ENCODE assay signal across 18 cellular contexts in the genomic region with DNA sequence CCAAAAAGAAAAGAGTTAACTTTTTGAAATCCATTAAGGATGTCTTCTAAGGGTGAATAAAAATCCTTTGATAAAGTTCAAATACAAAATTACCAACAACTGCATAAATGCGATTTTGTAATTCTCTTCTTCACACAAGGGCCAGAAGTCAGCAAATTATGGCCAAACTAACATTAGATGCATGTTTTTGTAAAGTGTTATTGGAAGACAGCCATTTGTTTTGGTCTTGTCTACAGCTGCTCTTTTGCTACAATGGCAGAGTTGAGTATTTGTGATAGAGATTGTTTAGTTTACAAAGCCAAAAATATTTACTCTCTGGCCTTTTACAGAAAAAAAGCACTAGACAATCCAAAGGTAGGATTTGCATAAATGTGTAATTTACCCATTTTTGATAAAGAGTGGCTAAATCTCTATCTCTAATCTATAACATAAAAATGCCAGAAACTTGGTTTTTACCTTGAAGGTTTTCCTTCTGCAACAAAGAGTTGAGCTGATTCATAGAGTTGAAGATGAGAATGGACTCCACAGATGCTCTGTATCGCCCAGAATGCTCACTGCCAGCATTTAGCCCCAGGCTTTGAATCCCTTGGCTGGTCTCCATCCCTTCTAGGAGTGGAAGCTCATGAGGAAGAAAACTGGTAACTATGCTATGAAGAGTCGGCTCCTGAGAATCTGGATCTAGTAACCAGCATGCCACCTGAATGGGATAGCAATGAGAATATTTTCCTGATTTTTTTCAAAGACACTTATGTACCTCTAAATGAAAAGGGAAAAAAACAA.
DNase-seq lines count a peak whose midpoint lies in the region; ATAC-seq and TF ChIP-seq lines count a peak whose summit lies in the region.
"Had no signal": no experiment of that assay in that cellular context is flagged by ENCODE, and none has a peak within 500 bp of the region (broad histone marks: within the 10 kb centered on the region; RNA-seq: fewer than 3 reads in every experiment).

No MANE protein-coding gene starts in this region.

- no peak overlapping the region for H3K4me3 ChIP-seq in mammary epithelial cell (replicated peaks in 1 of 3; ENCODE audit: insufficient read depth in 1 of 3, low read depth in 2 of 3, low read length in 3 of 3)
- no peak overlapping the region for H3K4me3 ChIP-seq in breast epithelium
- H3K4me3 ChIP-seq in RWPE2 (ENCODE audit: severe bottlenecking): no peak overlapping the region
- H3K4me3 ChIP-seq: gastroesophageal sphincter, HAP-1 had no signal

- H2AFZ ChIP-seq in mammary epithelial cell (ENCODE audit: low read depth, low read length): no peak overlapping the region

- CTCF ChIA-PET in mammary epithelial cell (lab: Charles Lee; ENCODE audit: low non-redundant PET): no interaction called here

- H3K9me3 ChIP-seq in mammary epithelial cell (replicated peaks; ENCODE audit: insufficient read depth, low read length) (no peaks in the 10 kb centered on the region), breast epithelium (no peaks in the 10 kb centered on the region), RWPE2 (ENCODE audit: severe bottlenecking) (no peaks in the 10 kb centered on the region)
- H3K9me3 ChIP-seq: gastroesophageal sphincter, HAP-1 had no signal

- H3K27ac ChIP-seq in mammary epithelial cell (ENCODE audit: insufficient read depth, low read depth, low read length) (no peak overlapping the region), breast epithelium (no peak overlapping the region), RWPE2 (ENCODE audit: poor library complexity, severe bottlenecking) (peak overlapping the region; percentile 75)
- H3K27ac ChIP-seq: gastroesophageal sphincter had no signal

- peak; percentile 6 for DNase-seq in mammary epithelial cell
- DNase-seq in breast epithelium (ENCODE audit: low spot score in 2 of 2): no peak
- no peak for DNase-seq in RWPE2 (ENCODE audit: low spot score)
- DNase-seq in fibroblast of peridontal ligament (ENCODE audit: extremely low read depth): peak; percentile 55
- DNase-seq in cardiac septum (ENCODE audit: low spot score): no peak
- DNase-seq in ACHN: no peak
- DNase-seq: activated CD4-positive, alpha-beta T cell treated with anti-CD3 and anti-CD28 coated beads, Interleukin-2, amount 50 U/mL, for 1 hour; activated effector memory CD4-positive, alpha-beta T cell treated with anti-CD3 and anti-CD28 coated beads, Interleukin-2, amount 50 U/mL, for 16 hours; amniotic stem cell; MV-4-11; NCI-H2029 treated with DMSO at 0.1 percent for 48 hours; NCI-H526; nephron progenitor cell; SIG-M5 had no signal

- no peak for TF ChIP-seq POLR2A in breast epithelium (IDR thresholded peaks at IDR 0.05)

- no TSS peak for BruUV-seq in mammary epithelial cell (replicated peaks; lab: Mats Ljungman, UMichigan)

- no peaks in the 10 kb centered on the region for H3K27me3 ChIP-seq in mammary epithelial cell (ENCODE audit: insufficient read depth, low read length)
- no peaks in the 10 kb centered on the region for H3K27me3 ChIP-seq in breast epithelium
- no peaks in the 10 kb centered on the region for H3K27me3 ChIP-seq in RWPE2 (ENCODE audit: insufficient read depth, poor library complexity, severe bottlenecking)
- H3K27me3 ChIP-seq: gastroesophageal sphincter had no signal

- in situ Hi-C loops in mammary epithelial cell (cut with MboI; ENCODE audit: low sequenced_read_pairs in 2 of 2): no loop called here
- in situ Hi-C loops in ACHN (cut with HindIII; ENCODE audit: low pct_ligation_motif_present, low pct_unique_long_range_greater_than_20kb, low sequenced_read_pairs): no loop called here

- H3K4me1 ChIP-seq in mammary epithelial cell (ENCODE audit: insufficient read depth, low read length): peaks cover 12% of the 10 kb centered on the region
- no peaks in the 10 kb centered on the region for H3K4me1 ChIP-seq in breast epithelium
- peaks cover 19% of the 10 kb centered on the region for H3K4me1 ChIP-seq in RWPE2 (ENCODE audit: insufficient read depth, poor library complexity, severe bottlenecking)
- H3K4me1 ChIP-seq: gastroesophageal sphincter, HAP-1 had no signal

- H3K4me2 ChIP-seq in mammary epithelial cell (ENCODE audit: insufficient read depth, low read depth, low read length): no peak overlapping the region

- TF ChIP-seq CTCF in mammary epithelial cell (conservative IDR thresholded peaks at IDR 0.05 in 1 of 2, IDR thresholded peaks at IDR 0.05 in 1 of 2; ENCODE audit: extremely low read depth in 1 of 2, insufficient read depth in 1 of 2, low read depth in 1 of 2, low read length in 2 of 2) (no peak), breast epithelium (IDR thresholded peaks at IDR 0.05) (no peak), RWPE2 (IDR thresholded peaks at IDR 0.05; ENCODE audit: poor library complexity, severe bottlenecking) (no peak)

- dilution Hi-C loops in mammary epithelial cell (cut with HindIII; ENCODE audit: low sequenced_read_pairs): no loop called here

- WGBS in mammary epithelial cell (ENCODE audit: low coverage, missing lambda C conversion rate): 92% methylated on average over 3 of the region's 3 CpGs

- peaks cover 10% of the 10 kb centered on the region for H3K36me3 ChIP-seq in mammary epithelial cell (ENCODE audit: insufficient read depth, low read length)
- no peaks in the 10 kb centered on the region for H3K36me3 ChIP-seq in breast epithelium
- H3K36me3 ChIP-seq in RWPE2 (ENCODE audit: low read depth): peaks cover 66% of the 10 kb centered on the region
- H3K36me3 ChIP-seq: gastroesophageal sphincter had no signal

- H3K79me2 ChIP-seq in mammary epithelial cell (ENCODE audit: insufficient read depth, low read length): no peaks in the 10 kb centered on the region

- no peak overlapping the region for H3K9ac ChIP-seq in mammary epithelial cell (ENCODE audit: insufficient read depth, low read length)

- H4K20me1 ChIP-seq in mammary epithelial cell (ENCODE audit: insufficient read depth, low read length): no peaks in the 10 kb centered on the region

- intact Hi-C loops in mammary epithelial cell (cut with micrococcal nuclease) (no loop called here), breast epithelium (cut with DNase I; ENCODE audit: low total_unique reads) (no loop called here), cardiac septum (cut with DNase I) (no loop called here)

- no peak for ATAC-seq in RWPE2 (ENCODE audit: low read depth)
- no peak for ATAC-seq in HG03039 (IDR thresholded peaks at IDR 0.05; ENCODE audit: unreplicated experiment)
- ATAC-seq in HG03442 (IDR thresholded peaks at IDR 0.05; ENCODE audit: unreplicated experiment): no peak
- ATAC-seq: gastroesophageal sphincter had no signal

Comparison
In these comparisons a context has a peak if more than half of its experiments do, and no peak if none do; other contexts are left out.
1. DNase-seq: peak in mammary epithelial cell (single experiment) and fibroblast of peridontal ligament (single experiment); none in breast epithelium (0 of 2), RWPE2 (single experiment), cardiac septum (single experiment) and ACHN (single experiment).